Comparison of ENCODE assay signal across 21 cellular contexts in genomic region chr9:117768740-117769400, GRCh38.
DNase-seq lines count a peak whose midpoint lies in the region; ATAC-seq and TF ChIP-seq lines count a peak whose summit lies in the region.
"Had no signal": no experiment of that assay in that cellular context is flagged by ENCODE, and none has a peak within 500 bp of the region (broad histone marks: within the 10 kb centered on the region; RNA-seq: fewer than 3 reads in every experiment).

No MANE protein-coding gene starts in this region.

- H3K4me3 ChIP-seq in GM23338 (no peak overlapping the region), SJCRH30 (no peak overlapping the region), neural progenitor cell (peak overlapping the region; percentile 31)
- H3K4me3 ChIP-seq: hepatocyte, psoas muscle had no signal

- H3K36me3 Mint-ChIP-seq in GM23338 (ENCODE audit: low read depth) (peaks cover 6% of the 10 kb centered on the region; the same call in 1 of the 3 replicates), neural progenitor cell (peaks cover 3% of the 10 kb centered on the region)
- H3K36me3 Mint-ChIP-seq: activated naive CD4-positive, alpha-beta T cell treated with anti-CD3 and anti-CD28 coated beads, Interleukin-2, amount 50 U/mL, for 72 hours; CD4-positive, alpha-beta memory T cell had no signal

- 0 out of 2 replicates have a peak overlapping the region, but pooled peaks have one; percentile 1 for H3K4me2 ChIP-seq in GM23338
- H3K4me2 ChIP-seq in neural progenitor cell = peak overlapping the region; percentile 67
- H3K4me2 ChIP-seq: hepatocyte had no signal

- H3K9me3 Mint-ChIP-seq in GM23338 = peaks cover 45% of the 10 kb centered on the region
- peaks cover 9% of the 10 kb centered on the region for H3K9me3 Mint-ChIP-seq in neural progenitor cell
- H3K9me3 Mint-ChIP-seq: activated B cell treated with CpG ODN at 0.5 μM for 24 hours; activated naive CD4-positive, alpha-beta T cell treated with anti-CD3 and anti-CD28 coated beads, Interleukin-2, amount 50 U/mL, for 72 hours; central memory CD8-positive, alpha-beta T cell had no signal

- H3K27me3 Mint-ChIP-seq in GM23338 (ENCODE audit: insufficient read depth, low read depth, poor library complexity) = peaks cover 1% of the 10 kb centered on the region
- H3K27me3 Mint-ChIP-seq in neural progenitor cell (ENCODE audit: insufficient read depth, low read depth) = peaks cover 2% of the 10 kb centered on the region

- H3K79me2 ChIP-seq in GM23338 (replicated peaks; ENCODE audit: insufficient read depth) (no peaks in the 10 kb centered on the region), neural progenitor cell (ENCODE audit: low read depth) (no peaks in the 10 kb centered on the region)
- H3K79me2 ChIP-seq: hepatocyte had no signal

- H3K4me3 Mint-ChIP-seq in GM23338 (no peak overlapping the region), neural progenitor cell (no peak overlapping the region)
- H3K4me3 Mint-ChIP-seq: activated B cell treated with CpG ODN at 0.5 μM for 24 hours; CD4-positive, alpha-beta memory T cell; central memory CD8-positive, alpha-beta T cell; neural crest cell had no signal

- DNase-seq in GM23338 (ENCODE audit: low spot score) (peak; percentile 22), SJCRH30 (peak; percentile 85 to 93), fibroblast of gingiva (ENCODE audit: low read depth) (peak; percentile 52), neural progenitor cell (ENCODE audit: low spot score) (peak; percentile 62), posterior cingulate gyrus (no peak), NCI-H187 treated with DMSO at 0.1 percent for 48 hours (lab: John Stamatoyannopoulos, UW) (no peak), GDM1 (lab: John Stamatoyannopoulos, UW) (no peak)
- DNase-seq: activated B cell treated with CpG ODN at 0.5 μM for 24 hours; activated CD4-positive, alpha-beta T cell treated with anti-CD3 and anti-CD28 coated beads, Interleukin-2, amount 50 U/mL, for 4 hours; CD4-positive, alpha-beta memory T cell; DMS153; NCI-H526 treated with DMSO at 0.1 percent for 48 hours; psoas muscle; stimulated activated CD8-positive, alpha-beta memory T cell treated with anti-CD3 and anti-CD28 coated beads, Interleukin-4, amount 100 ng/mL, for 48 hours; trophoblast cell had no signal

- H3K27me3 ChIP-seq in GM23338 (ENCODE audit: insufficient read depth) = no peaks in the 10 kb centered on the region
- no peaks in the 10 kb centered on the region for H3K27me3 ChIP-seq in SJCRH30
- no peaks in the 10 kb centered on the region for H3K27me3 ChIP-seq in neural progenitor cell
- H3K27me3 ChIP-seq: hepatocyte had no signal

- H3K9me2 ChIP-seq in GM23338 (ENCODE audit: insufficient read depth) = 0 out of 2 replicates have a peak, but pooled peaks cover 2% of the 10 kb centered on the region

- intact Hi-C loops in posterior cingulate gyrus (cut with DNase I) = no loop called here

- no peaks in the 10 kb centered on the region for H3F3A ChIP-seq in GM23338 (replicated peaks; ENCODE audit: low read depth)
- H3F3A ChIP-seq in neural progenitor cell (ENCODE audit: low read depth) = peaks cover 18% of the 10 kb centered on the region

- no peak overlapping the region for H2AFZ ChIP-seq in GM23338
- H2AFZ ChIP-seq in neural progenitor cell (replicated peaks) = no peak overlapping the region
- H2AFZ ChIP-seq: hepatocyte had no signal

- H3K9ac ChIP-seq in neural progenitor cell = no peak overlapping the region

- 0 out of 2 replicates have a peak, but pooled peaks cover 10% of the 10 kb centered on the region for H3K9me3 ChIP-seq in SJCRH30 (replicated peaks)
- H3K9me3 ChIP-seq in neural progenitor cell (ENCODE audit: low read depth) = peaks cover 5% of the 10 kb centered on the region
- H3K9me3 ChIP-seq: psoas muscle had no signal

- H3K27ac ChIP-seq in GM23338 (ENCODE audit: low read depth) (no peak overlapping the region), SJCRH30 (peak overlapping the region; percentile 90), neural progenitor cell (peak overlapping the region; percentile 71)
- H3K27ac ChIP-seq: epithelial cell of prostate, hepatocyte, psoas muscle had no signal

- ATAC-seq in GM23338 = peak; percentile 27; the same call in 1 of the 3 replicates
- no peak for ATAC-seq in HG03439 (IDR thresholded peaks at IDR 0.05; ENCODE audit: unreplicated experiment)
- ATAC-seq: activated naive CD4-positive, alpha-beta T cell treated with anti-CD3 and anti-CD28 coated beads, Interleukin-2, amount 50 U/mL, for 72 hours; psoas muscle had no signal

- H3K4me1 ChIP-seq in GM23338 (ENCODE audit: insufficient read depth) (no peaks in the 10 kb centered on the region; the same call in 1 of the 2 replicates), SJCRH30 (peaks cover 27% of the 10 kb centered on the region), neural progenitor cell (peaks cover 19% of the 10 kb centered on the region)
- H3K4me1 ChIP-seq: psoas muscle had no signal

- H3K27ac Mint-ChIP-seq in GM23338 (no peak overlapping the region), neural progenitor cell (no peak overlapping the region)
- H3K27ac Mint-ChIP-seq: activated B cell treated with CpG ODN at 0.5 μM for 24 hours; activated naive CD4-positive, alpha-beta T cell treated with anti-CD3 and anti-CD28 coated beads, Interleukin-2, amount 50 U/mL, for 72 hours; CD4-positive, alpha-beta memory T cell had no signal

- H4K20me1 ChIP-seq in GM23338 (replicated peaks; ENCODE audit: insufficient read depth) = no peaks in the 10 kb centered on the region
- no peaks in the 10 kb centered on the region for H4K20me1 ChIP-seq in neural progenitor cell (ENCODE audit: low read depth)

- H3K4me1 Mint-ChIP-seq in GM23338 (peaks cover 6% of the 10 kb centered on the region; the same call in 2 of the 3 replicates), neural progenitor cell (peaks cover 21% of the 10 kb centered on the region)
- H3K4me1 Mint-ChIP-seq: activated B cell treated with CpG ODN at 0.5 μM for 24 hours; CD4-positive, alpha-beta memory T cell; central memory CD8-positive, alpha-beta T cell had no signal

- H3K36me3 ChIP-seq in GM23338 (ENCODE audit: insufficient read depth) (no peaks in the 10 kb centered on the region), SJCRH30 (no peaks in the 10 kb centered on the region; the same call in 1 of the 2 replicates), neural progenitor cell (no peaks in the 10 kb centered on the region)

- TF ChIP-seq CTCF in GM23338 (conservative IDR thresholded peaks at IDR 0.05; ENCODE audit: low read depth in 2 of 2) (no peak), neural progenitor cell (IDR thresholded peaks at IDR 0.05) (no peak)

TF ChIP-seq in GM23338, 12 proteins besides CTCF, POLR2A, EP300 and RAD21 (continues in another document):
- TF ChIP-seq POLR2AphosphoS5 (IDR thresholded peaks at IDR 0.05; ENCODE audit: low read depth) = no peak
- TF ChIP-seq REST (IDR thresholded peaks at IDR 0.05; ENCODE audit: unreplicated experiment) = no peak
- no peak for TF ChIP-seq NANOG (IDR thresholded peaks at IDR 0.05; ENCODE audit: borderline replicate concordance)
- no peak for TF ChIP-seq EZH2 (IDR thresholded peaks at IDR 0.05; ENCODE audit: low read depth, unreplicated experiment)
- no peak for TF ChIP-seq ETS1 (IDR thresholded peaks at IDR 0.05)
- TF ChIP-seq JUNB (IDR thresholded peaks at IDR 0.05; ENCODE audit: unreplicated experiment) = no peak
- no peak for TF ChIP-seq STAT1 (IDR thresholded peaks at IDR 0.05; ENCODE audit: unreplicated experiment)
- no peak for TF ChIP-seq EZH2phosphoT487 (IDR thresholded peaks at IDR 0.05; ENCODE audit: unreplicated experiment)
- no peak for TF ChIP-seq ZNF331 (CRISPR knock-in tag; IDR thresholded peaks at IDR 0.05; ENCODE audit: low read depth)
- no peak for TF ChIP-seq ZNF114 (CRISPR knock-in tag; IDR thresholded peaks at IDR 0.05)

Comparison
In these comparisons a context has a peak if more than half of its experiments do, and no peak if none do; other contexts are left out.
1. DNase-seq: peak in GM23338 (single experiment), SJCRH30 (2 of 2), fibroblast of gingiva (single experiment) and neural progenitor cell (single experiment); none in posterior cingulate gyrus (0 of 10), NCI-H187 treated with DMSO at 0.1 percent for 48 hours (single experiment) and GDM1 (single experiment).